ENCODE assay signal across 13 cellular contexts in the genomic region with DNA sequence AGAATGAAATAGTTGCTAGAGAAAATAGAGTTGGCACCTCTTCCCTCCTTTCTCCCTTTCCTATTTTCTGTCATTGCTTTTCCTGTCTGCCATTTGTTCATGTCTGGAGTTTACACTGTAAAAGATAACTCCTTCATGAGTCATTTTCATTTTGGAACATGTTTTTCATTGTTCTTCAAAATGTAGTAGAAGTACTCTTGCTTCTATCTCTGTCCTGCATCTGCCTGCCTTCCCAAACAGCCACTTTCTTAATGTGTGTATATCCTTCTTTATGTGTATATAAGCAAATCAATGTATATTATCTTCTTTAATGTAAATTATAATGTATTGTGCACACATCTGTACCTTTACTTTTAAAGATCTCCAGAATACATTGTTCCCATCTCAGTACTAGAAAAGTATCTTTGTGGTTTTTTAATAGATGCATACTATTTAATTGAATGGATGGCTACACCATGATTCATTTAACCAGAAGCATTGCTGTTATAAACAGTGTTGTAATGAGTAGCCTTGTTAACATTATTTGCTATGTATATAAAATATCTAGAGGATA. TPM values are rescaled to one million over a fixed set of nuclear protein-coding genes. Genes with fewer than 3 reads are reported as not detected.
DNase-seq lines count a peak whose midpoint lies in the region; ATAC-seq and TF ChIP-seq lines count a peak whose summit lies in the region.
"Had no signal": no experiment of that assay in that cellular context is flagged by ENCODE, and none has a peak within 500 bp of the region (broad histone marks: within the 10 kb centered on the region; RNA-seq: fewer than 3 reads in every experiment).

No MANE protein-coding gene starts in this region.

- no peak overlapping the region for H3K4me3 ChIP-seq in astrocyte of the spinal cord (ENCODE audit: low read depth, low read length)
- no peak overlapping the region for H3K4me3 ChIP-seq in colonic mucosa
- H3K4me3 ChIP-seq: transverse colon had no signal

- no peak for TF ChIP-seq CTCF in astrocyte of the spinal cord (IDR thresholded peaks at IDR 0.05; ENCODE audit: low read depth, low read length)
- TF ChIP-seq CTCF in colonic mucosa (IDR thresholded peaks at IDR 0.05) = no peak

- H3K36me3 ChIP-seq in colonic mucosa = no peaks in the 10 kb centered on the region
- H3K36me3 ChIP-seq: transverse colon had no signal

- H3K4me1 ChIP-seq in colonic mucosa = no peaks in the 10 kb centered on the region

- H3K27me3 ChIP-seq in colonic mucosa = no peaks in the 10 kb centered on the region
- H3K27me3 ChIP-seq: transverse colon had no signal

- H3K9me3 ChIP-seq in colonic mucosa = no peaks in the 10 kb centered on the region
- H3K9me3 ChIP-seq: transverse colon had no signal

- intact Hi-C loops in sciatic nerve (cut with DNase I) (no loop called here), colonic mucosa (cut with DNase I) (no loop called here)

- no peak overlapping the region for H3K9ac ChIP-seq in colonic mucosa (ENCODE audit: low read depth in 2 of 2, low read length in 2 of 2)

- no peak overlapping the region for H3K27ac ChIP-seq in colonic mucosa

- DNase-seq in AG20443 (ENCODE audit: low spot score) = peak; percentile 22
- DNase-seq in HS-5 (ENCODE audit: low read depth) = peak; percentile 77
- DNase-seq in astrocyte of the spinal cord (ENCODE audit: low read depth, low spot score) = peak; percentile 77
- peak; percentile 59 for DNase-seq in kidney glomerular epithelial cell (lab: John Stamatoyannopoulos, UW)
- DNase-seq in sciatic nerve (ENCODE audit: low spot score) = no peak
- DNase-seq in NCI-H187 (lab: John Stamatoyannopoulos, UW) = no peak
- no peak for DNase-seq in colonic mucosa
- DNase-seq: effector CD4-positive, alpha-beta T cell; NCI-H748 treated with DMSO at 0.1 percent for 48 hours; nucleus accumbens; T-helper 9 cell; transverse colon had no signal

- no peak for ATAC-seq in sciatic nerve
- ATAC-seq in HG02970 (IDR thresholded peaks at IDR 0.05; ENCODE audit: low FRiP score, unreplicated experiment) = no peak

- in situ Hi-C loops in astrocyte of the spinal cord (cut with HindIII; ENCODE audit: low sequenced_read_pairs) = no loop called here

RNA-seq across cellular contexts. Expression of a gene that starts 41.1 kb away (rescaled TPM):
- total RNA-seq in sciatic nerve = 30.6 TPM
- 10 to 100 TPM; 16.7 to 31.7 TPM for total RNA-seq in colonic mucosa

Comparison
In these comparisons a context has a peak if more than half of its experiments do, and no peak if none do; other contexts are left out.
1. DNase-seq: peak in AG20443 (single experiment), HS-5 (single experiment), astrocyte of the spinal cord (single experiment) and kidney glomerular epithelial cell (single experiment); none in sciatic nerve (single experiment), NCI-H187 (0 of 2) and colonic mucosa (single experiment).